Comparison of ENCODE assay signal across 8 cellular contexts in the genomic region with DNA sequence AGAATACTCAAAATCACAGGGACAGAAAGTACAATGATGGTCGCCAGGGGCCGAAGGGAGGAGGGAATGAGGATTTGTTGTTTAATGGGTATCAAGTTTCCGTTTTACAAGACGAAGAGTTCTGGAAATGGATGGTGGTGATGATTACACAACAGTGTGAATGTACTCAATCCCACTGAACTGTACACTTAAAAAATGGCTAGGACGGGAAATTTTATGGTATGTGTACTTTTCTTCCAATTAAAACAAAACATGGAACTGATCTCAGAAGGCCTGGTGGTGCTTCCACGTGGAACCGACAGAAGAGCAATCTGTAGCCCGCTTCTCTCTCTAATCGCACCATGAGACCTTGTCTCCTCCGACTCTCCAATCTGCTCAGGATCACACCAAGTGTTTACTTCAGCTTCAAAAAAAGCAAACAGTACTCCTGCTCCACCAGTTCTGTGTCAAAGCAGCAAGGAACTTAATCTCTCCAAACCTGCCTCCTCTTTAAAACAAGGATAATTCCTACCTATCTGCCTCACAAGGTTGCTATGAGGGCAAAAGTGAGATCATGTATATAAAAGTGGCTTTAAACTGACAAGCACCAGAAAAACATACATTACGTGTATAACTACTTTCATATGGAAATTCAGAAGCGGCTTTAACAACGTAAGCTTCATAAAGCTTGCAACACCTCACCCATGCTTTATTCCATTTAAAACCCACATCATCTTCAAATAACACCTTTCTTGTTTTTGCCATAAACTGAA. TPM values are rescaled to one million over a fixed set of nuclear protein-coding genes. Genes with fewer than 3 reads are reported as not detected.
DNase-seq lines count a peak whose midpoint lies in the region; ATAC-seq lines count a peak whose summit lies in the region.

No MANE protein-coding gene starts in this region.

- peak overlapping the region; percentile 73 for H3K27ac Mint-ChIP-seq in activated T-helper 2 cell treated with anti-CD3 and anti-CD28 coated beads, Interferon-gamma antibody, Interleukin-2, Interleukin-4, amounts not matched to agents 10 μg/mL and 5 μg/mL and 100 μg/mL, durations not matched to agents 14 hours and 24 hours and 36 hours
- H3K27ac Mint-ChIP-seq in stimulated activated naive CD8-positive, alpha-beta T cell treated with anti-CD3 and anti-CD28 coated beads, Interleukin-15, amount 100 ng/mL, for 72 hours, result peak overlapping the region; percentile 89 to 93

- no peaks in the 10 kb centered on the region for H3K27me3 Mint-ChIP-seq in activated T-helper 2 cell treated with anti-CD3 and anti-CD28 coated beads, Interferon-gamma antibody, Interleukin-2, Interleukin-4, amounts not matched to agents 10 μg/mL and 5 μg/mL and 100 μg/mL, durations not matched to agents 14 hours and 24 hours and 36 hours (ENCODE audit: low read depth)
- H3K27me3 Mint-ChIP-seq in stimulated activated naive CD8-positive, alpha-beta T cell treated with anti-CD3 and anti-CD28 coated beads, Interleukin-15, amount 100 ng/mL, for 72 hours, result no peaks in the 10 kb centered on the region

- H3K36me3 Mint-ChIP-seq in activated T-helper 2 cell treated with anti-CD3 and anti-CD28 coated beads, Interferon-gamma antibody, Interleukin-2, Interleukin-4, amounts not matched to agents 10 μg/mL and 5 μg/mL and 100 μg/mL, durations not matched to agents 14 hours and 24 hours and 36 hours (ENCODE audit: low read depth), result peaks cover 26% of the 10 kb centered on the region

- DNase-seq in DMS79 treated with DMSO at 0.1 percent for 48 hours (lab: John Stamatoyannopoulos, UW) (peak; percentile 70), MG63 (peak; percentile 12), NCI-H2227 treated with DMSO at 0.1 percent for 48 hours (lab: John Stamatoyannopoulos, UW) (no peak)
- DNase-seq in activated T-helper 2 cell treated with anti-CD3 and anti-CD28 coated beads, Interferon-gamma antibody, Interleukin-2, Interleukin-4, amounts not matched to agents 10 μg/mL and 5 μg/mL and 100 μg/mL, durations not matched to agents 14 hours and 24 hours and 36 hours (ENCODE audit: low spot score), result no peak
- DNase-seq in stimulated activated naive CD8-positive, alpha-beta T cell treated with anti-CD3 and anti-CD28 coated beads, Interleukin-15, amount 100 ng/mL, for 72 hours, result no peak

- H3K4me3 Mint-ChIP-seq in activated T-helper 2 cell treated with anti-CD3 and anti-CD28 coated beads, Interferon-gamma antibody, Interleukin-2, Interleukin-4, amounts not matched to agents 10 μg/mL and 5 μg/mL and 100 μg/mL, durations not matched to agents 14 hours and 24 hours and 36 hours (ENCODE audit: low read depth), result peak overlapping the region; percentile 84
- H3K4me3 Mint-ChIP-seq in stimulated activated naive CD8-positive, alpha-beta T cell treated with anti-CD3 and anti-CD28 coated beads, Interleukin-15, amount 100 ng/mL, for 72 hours, result peak overlapping the region; percentile 88 to 89

- H3K9ac ChIP-seq in iPS-18a (ENCODE audit: low read length), result peak overlapping the region; percentile 76

- intact Hi-C loops in activated T-helper 2 cell treated with anti-CD3 and anti-CD28 coated beads, Interferon-gamma antibody, Interleukin-2, Interleukin-4, amounts not matched to agents 10 μg/mL and 5 μg/mL and 100 μg/mL, durations not matched to agents 14 hours and 24 hours and 36 hours (cut with micrococcal nuclease), result loop anchor here (2.0 to 5.0 kb wide), 3 partner anchors 179 to 1225 kb away; a partner anchor contains a TSS

- H3K4me1 ChIP-seq in iPS-18a (ENCODE audit: control insufficient read depth, low read depth, low read length), result peaks cover 11% of the 10 kb centered on the region

- H3K36me3 ChIP-seq in MG63 (peaks cover 28% of the 10 kb centered on the region), iPS-18a (ENCODE audit: control insufficient read depth, low read depth, low read length) (no peaks in the 10 kb centered on the region)

- no peaks in the 10 kb centered on the region for H3K9me3 Mint-ChIP-seq in activated T-helper 2 cell treated with anti-CD3 and anti-CD28 coated beads, Interferon-gamma antibody, Interleukin-2, Interleukin-4, amounts not matched to agents 10 μg/mL and 5 μg/mL and 100 μg/mL, durations not matched to agents 14 hours and 24 hours and 36 hours
- no peaks in the 10 kb centered on the region for H3K9me3 Mint-ChIP-seq in stimulated activated naive CD8-positive, alpha-beta T cell treated with anti-CD3 and anti-CD28 coated beads, Interleukin-15, amount 100 ng/mL, for 72 hours

- peaks cover 33% of the 10 kb centered on the region for H3K4me1 Mint-ChIP-seq in activated T-helper 2 cell treated with anti-CD3 and anti-CD28 coated beads, Interferon-gamma antibody, Interleukin-2, Interleukin-4, amounts not matched to agents 10 μg/mL and 5 μg/mL and 100 μg/mL, durations not matched to agents 14 hours and 24 hours and 36 hours (ENCODE audit: low read depth)
- H3K4me1 Mint-ChIP-seq in stimulated activated naive CD8-positive, alpha-beta T cell treated with anti-CD3 and anti-CD28 coated beads, Interleukin-15, amount 100 ng/mL, for 72 hours, result peaks cover 44% of the 10 kb centered on the region

- H3K27me3 ChIP-seq in MG63 (no peaks in the 10 kb centered on the region), iPS-18a (ENCODE audit: control insufficient read depth, insufficient read depth, low read length) (no peaks in the 10 kb centered on the region)

- H3K9me3 ChIP-seq in MG63 (no peaks in the 10 kb centered on the region), iPS-18a (ENCODE audit: control insufficient read depth, low read depth, low read length) (no peaks in the 10 kb centered on the region)

- H3K27ac ChIP-seq in iPS-18a (ENCODE audit: low read length), result no peak overlapping the region

- no peak for ATAC-seq in stimulated activated naive CD8-positive, alpha-beta T cell treated with anti-CD3 and anti-CD28 coated beads, Interleukin-15, amount 100 ng/mL, for 72 hours
- ATAC-seq in HG03045 (IDR thresholded peaks at IDR 0.05; ENCODE audit: unreplicated experiment) (no peak), HG03280 (IDR thresholded peaks at IDR 0.05; ENCODE audit: unreplicated experiment) (no peak)

- H3K4me3 ChIP-seq in MG63 (peak overlapping the region; percentile 93), iPS-18a (ENCODE audit: low read length) (peak overlapping the region; percentile 90)

RNA-seq across cellular contexts. Expression of a gene that starts 2.1 kb away (rescaled TPM):
- 77.5 and 87.8 TPM in 2 replicates for total RNA-seq in MG63 (2014; rRNA removed; shearing (Covaris generic); ENCODE audit: low replicate concordance)
- total RNA-seq in activated T-helper 2 cell treated with anti-CD3 and anti-CD28 coated beads, Interferon-gamma antibody, Interleukin-2, Interleukin-4, amounts not matched to agents 10 μg/mL and 5 μg/mL and 100 μg/mL, durations not matched to agents 14 hours and 24 hours and 36 hours, result 96.8 and 107 TPM in 2 replicates

RNA-seq across cellular contexts. Expression of a gene that starts 42.9 kb away (rescaled TPM):
- not detected in 2 replicates for total RNA-seq in MG63 (2014; rRNA removed; shearing (Covaris generic); ENCODE audit: low replicate concordance)
- total RNA-seq in activated T-helper 2 cell treated with anti-CD3 and anti-CD28 coated beads, Interferon-gamma antibody, Interleukin-2, Interleukin-4, amounts not matched to agents 10 μg/mL and 5 μg/mL and 100 μg/mL, durations not matched to agents 14 hours and 24 hours and 36 hours, result 3.1 and 3.2 TPM in 2 replicates

Comparison
In these comparisons a context has a peak if more than half of its experiments do, and no peak if none do; other contexts are left out.
1. DNase-seq: peak in DMS79 treated with DMSO at 0.1 percent for 48 hours (single experiment) and MG63 (single experiment); none in activated T-helper 2 cell treated with anti-CD3 and anti-CD28 coated beads, Interferon-gamma antibody, Interleukin-2, Interleukin-4, amounts not matched to agents 10 μg/mL and 5 μg/mL and 100 μg/mL, durations not matched to agents 14 hours and 24 hours and 36 hours (single experiment), stimulated activated naive CD8-positive, alpha-beta T cell treated with anti-CD3 and anti-CD28 coated beads, Interleukin-15, amount 100 ng/mL, for 72 hours (0 of 2) and NCI-H2227 treated with DMSO at 0.1 percent for 48 hours (single experiment).